19 cellular contexts compared by ENCODE assay signal in genomic region chr15:75696854-75697259, GRCh38. TPM values are rescaled to one million over a fixed set of nuclear protein-coding genes. Genes with fewer than 3 reads are reported as not detected.
A peak's percentile ranks its signal among the peaks of the same experiment; 100 is the strongest.
DNase-seq lines count a peak whose midpoint lies in the region; ATAC-seq and TF ChIP-seq lines count a peak whose summit lies in the region.
"Had no signal": no experiment of that assay in that cellular context is flagged by ENCODE, and none has a peak within 500 bp of the region (broad histone marks: within the 10 kb centered on the region; RNA-seq: fewer than 3 reads in every experiment).

No MANE protein-coding gene starts in this region.

- no peaks in the 10 kb centered on the region for H3K79me2 ChIP-seq in mammary epithelial cell (ENCODE audit: insufficient read depth, low read length)

- H4K91ac ChIP-seq in mesenchymal stem cell (ENCODE audit: low read length): peak overlapping the region; percentile 71

- H3K14ac ChIP-seq in mesenchymal stem cell (ENCODE audit: low read length in 2 of 2): peak overlapping the region in 1 of 2 experiments; percentile 66

- H3K4me1 Mint-ChIP-seq in stimulated activated naive B cell treated with anti-CD40 and anti-IgM and Interleukin-4, amounts not matched to agents 10 μg/mL and 1 μg/mL and 100 μg/mL, for 72 hours: peaks cover 81 to 98% of the 10 kb centered on the region in 2 donors

- CTCF ChIA-PET in mammary epithelial cell (lab: Charles Lee; ENCODE audit: low non-redundant PET): no interaction called here

- DNase-seq in GM13976 (ENCODE audit: low spot score) (peak; percentile 34), mammary epithelial cell (no peak), mesenchymal stem cell (no peak), medulla oblongata (ENCODE audit: extremely low spot score) (no peak), NCI-H2029 (lab: John Stamatoyannopoulos, UW) (no peak), cerebellar cortex (ENCODE audit: low spot score) (no peak)
- DNase-seq in stimulated activated naive B cell treated with anti-CD40 and anti-IgM and Interleukin-4, amounts not matched to agents 10 μg/mL and 1 μg/mL and 100 μg/mL, for 72 hours: no peak
- DNase-seq: activated CD4-positive, alpha-beta T cell treated with anti-CD3 and anti-CD28 coated beads, Interleukin-2, amount 10 ng/mL, durations not matched to agents 24 days and 14 days; DMS153; effector CD4-positive, alpha-beta T cell; HCEC 1CT; Karpas-422; NCI-H187; NCI-H748 treated with DMSO at 0.1 percent for 48 hours; retina; stimulated activated CD4-positive, alpha-beta T cell treated with anti-CD3 and anti-CD28 coated beads, Interleukin-4, amount 100 ng/mL, for 24 hours; T-helper 9 cell had no signal

- peaks cover 0 to 6% of the 10 kb centered on the region in 2 donors for H3K27me3 Mint-ChIP-seq in stimulated activated naive B cell treated with anti-CD40 and anti-IgM and Interleukin-4, amounts not matched to agents 10 μg/mL and 1 μg/mL and 100 μg/mL, for 72 hours

- peak overlapping the region in 1 of 2 experiments; percentile 20 for H3K4ac ChIP-seq in mesenchymal stem cell (ENCODE audit: low read depth in 1 of 2, low read length in 2 of 2)

- H3K9me3 Mint-ChIP-seq in stimulated activated naive B cell treated with anti-CD40 and anti-IgM and Interleukin-4, amounts not matched to agents 10 μg/mL and 1 μg/mL and 100 μg/mL, for 72 hours: no peaks in the 10 kb centered on the region
- H3K9me3 Mint-ChIP-seq: activated CD4-positive, alpha-beta T cell treated with anti-CD3 and anti-CD28 coated beads, Interleukin-2, amount 10 ng/mL, durations not matched to agents 24 days and 14 days had no signal

- H2BK12ac ChIP-seq in mesenchymal stem cell (ENCODE audit: low read length in 2 of 2): peak overlapping the region; percentile 45 to 83

- TF ChIP-seq CTCF in GM13976 (IDR thresholded peaks at IDR 0.05; ENCODE audit: borderline replicate concordance, control extremely low read depth, extremely low read depth, insufficient read depth, missing control alignments) (no peak), mammary epithelial cell (conservative IDR thresholded peaks at IDR 0.05 in 1 of 2, IDR thresholded peaks at IDR 0.05 in 1 of 2; ENCODE audit: extremely low read depth in 1 of 2, insufficient read depth in 1 of 2, low read depth in 1 of 2, low read length in 2 of 2) (no peak)

- peak overlapping the region; percentile 27 for H3K27ac Mint-ChIP-seq in stimulated activated naive B cell treated with anti-CD40 and anti-IgM and Interleukin-4, amounts not matched to agents 10 μg/mL and 1 μg/mL and 100 μg/mL, for 72 hours
- H3K27ac Mint-ChIP-seq: activated CD4-positive, alpha-beta T cell treated with anti-CD3 and anti-CD28 coated beads, Interleukin-2, amount 10 ng/mL, durations not matched to agents 24 days and 14 days had no signal

- H3K4me3 ChIP-seq in mammary epithelial cell (replicated peaks in 1 of 3; ENCODE audit: insufficient read depth in 1 of 3, low read depth in 2 of 3, low read length in 3 of 3): peak overlapping the region in 1 of 3 experiments; percentile 9
- H3K4me3 ChIP-seq in mesenchymal stem cell (ENCODE audit: insufficient read depth in 1 of 2, low read depth in 1 of 2, low read length in 2 of 2): no peak overlapping the region

- dilution Hi-C loops in mammary epithelial cell (cut with HindIII; ENCODE audit: low sequenced_read_pairs): no loop called here

- intact Hi-C loops in mammary epithelial cell (cut with micrococcal nuclease): no loop called here

- 58% methylated on average over 3 of the region's 11 CpGs for WGBS in mammary epithelial cell (ENCODE audit: low coverage, missing lambda C conversion rate)
- WGBS in mesenchymal stem cell: 75% methylated on average over 11 of the region's 11 CpGs

- H2BK120ac ChIP-seq in mesenchymal stem cell (ENCODE audit: low read depth, low read length): peak overlapping the region; percentile 54

- in situ Hi-C loops in GM13976 (cut with MboI; ENCODE audit: low sequenced_read_pairs, unreplicated experiment) (no loop called here), mammary epithelial cell (cut with MboI; ENCODE audit: low sequenced_read_pairs in 2 of 2) (no loop called here)

- H3K4me1 ChIP-seq in mammary epithelial cell (ENCODE audit: insufficient read depth, low read length): peaks cover 74% of the 10 kb centered on the region
- H3K4me1 ChIP-seq in mesenchymal stem cell (ENCODE audit: control insufficient read depth, insufficient read depth, low read depth, low read length): peaks cover 42% of the 10 kb centered on the region

- BruUV-seq in mammary epithelial cell (replicated peaks; lab: Mats Ljungman, UMichigan): no TSS peak

- H3K36me3 ChIP-seq in mammary epithelial cell (ENCODE audit: insufficient read depth, low read length) (no peaks in the 10 kb centered on the region), mesenchymal stem cell (ENCODE audit: control insufficient read depth in 1 of 2, insufficient read depth in 2 of 2, low read depth in 1 of 2, low read length in 2 of 2) (no peaks in the 10 kb centered on the region)

- peak overlapping the region; percentile 80 for H3K27ac ChIP-seq in mammary epithelial cell (ENCODE audit: insufficient read depth, low read depth, low read length)
- no peak overlapping the region for H3K27ac ChIP-seq in mesenchymal stem cell (ENCODE audit: low read length, poor library complexity, severe bottlenecking)
- H3K27ac ChIP-seq: HL-60 had no signal

- no peaks in the 10 kb centered on the region for H4K20me1 ChIP-seq in mammary epithelial cell (ENCODE audit: insufficient read depth, low read length)

- peak overlapping the region in 1 of 2 donors; percentile 33 for H3K4me3 Mint-ChIP-seq in stimulated activated naive B cell treated with anti-CD40 and anti-IgM and Interleukin-4, amounts not matched to agents 10 μg/mL and 1 μg/mL and 100 μg/mL, for 72 hours
- H3K4me3 Mint-ChIP-seq: activated CD4-positive, alpha-beta T cell treated with anti-CD3 and anti-CD28 coated beads, Interleukin-2, amount 10 ng/mL, durations not matched to agents 24 days and 14 days had no signal

- H2AFZ ChIP-seq in mammary epithelial cell (ENCODE audit: low read depth, low read length) (peak overlapping the region; percentile 73), mesenchymal stem cell (ENCODE audit: low read depth, low read length) (no peak overlapping the region)

- H4K8ac ChIP-seq in mesenchymal stem cell (ENCODE audit: low read length): peak overlapping the region; percentile 29

- no peaks in the 10 kb centered on the region for H3K27me3 ChIP-seq in mammary epithelial cell (ENCODE audit: insufficient read depth, low read length)
- H3K27me3 ChIP-seq in mesenchymal stem cell (ENCODE audit: control insufficient read depth in 1 of 2, insufficient read depth in 1 of 2, low read length in 2 of 2): no peaks in the 10 kb centered on the region

- H2BK5ac ChIP-seq in mesenchymal stem cell (ENCODE audit: low read depth, low read length, poor library complexity, severe bottlenecking): no peak overlapping the region

- peak overlapping the region; percentile 30 for H3K9ac ChIP-seq in mammary epithelial cell (ENCODE audit: insufficient read depth, low read length)
- H3K9ac ChIP-seq in mesenchymal stem cell (ENCODE audit: low read length): no peak overlapping the region

- H2BK15ac ChIP-seq in mesenchymal stem cell (ENCODE audit: low read depth, poor library complexity, severe bottlenecking): peak overlapping the region; percentile 44

- no peaks in the 10 kb centered on the region for H3K9me3 ChIP-seq in mammary epithelial cell (replicated peaks; ENCODE audit: insufficient read depth, low read length)
- H3K9me3 ChIP-seq in mesenchymal stem cell (ENCODE audit: control insufficient read depth, low read length): no peaks in the 10 kb centered on the region

- H3K4me2 ChIP-seq in mammary epithelial cell (ENCODE audit: insufficient read depth, low read depth, low read length) (peak overlapping the region; percentile 58), mesenchymal stem cell (ENCODE audit: low read length, poor library complexity, severe bottlenecking) (no peak overlapping the region)

- no peak for ATAC-seq in stimulated activated naive B cell treated with anti-CD40 and anti-IgM and Interleukin-4, amounts not matched to agents 10 μg/mL and 1 μg/mL and 100 μg/mL, for 72 hours (replicated peaks)
- no peak for ATAC-seq in GM18511 (IDR thresholded peaks at IDR 0.05; ENCODE audit: unreplicated experiment)

- peak overlapping the region; percentile 47 for H2AK5ac ChIP-seq in mesenchymal stem cell (ENCODE audit: low read length, severe bottlenecking)

- peak overlapping the region; percentile 18 to 68 for H3K18ac ChIP-seq in mesenchymal stem cell (ENCODE audit: low read depth in 1 of 2, low read length in 2 of 2)

- H3K36me3 Mint-ChIP-seq in stimulated activated naive B cell treated with anti-CD40 and anti-IgM and Interleukin-4, amounts not matched to agents 10 μg/mL and 1 μg/mL and 100 μg/mL, for 72 hours: no peaks in the 10 kb centered on the region

- peak overlapping the region in 1 of 2 experiments; percentile 9 for H3K23ac ChIP-seq in mesenchymal stem cell (ENCODE audit: low read length in 2 of 2)

- H3K79me1 ChIP-seq in mesenchymal stem cell (replicated peaks; ENCODE audit: low read length, poor library complexity, severe bottlenecking): peaks cover 2% of the 10 kb centered on the region

RNA-seq across cellular contexts. Expression of gene CSPG4, which starts 15.8 kb away (rescaled TPM):
- total RNA-seq in mammary epithelial cell: 10 to 100 TPM in 1 of 2 donors, 1 to 10 TPM in 1; 3.6 to 28.5 TPM
- polyA plus RNA-seq in mammary epithelial cell: 5.9 TPM
- 15.3 TPM for polyA minus RNA-seq in mammary epithelial cell
- 12.4 TPM for polyA plus RNA-seq in mesenchymal stem cell (2013, experiment 1 of 2)
- polyA plus RNA-seq in mesenchymal stem cell (2013, experiment 2 of 2): 11.3 TPM
- total RNA-seq: activated CD4-positive, alpha-beta T cell treated with anti-CD3 and anti-CD28 coated beads, Interleukin-2, amount 10 ng/mL, durations not matched to agents 24 days and 14 days had no signal

RNA-seq across cellular contexts. Expression of gene SNX33, which starts 49.1 kb away (rescaled TPM):
- total RNA-seq in mammary epithelial cell: 10 to 100 TPM; 28.2 to 41.4 TPM
- polyA plus RNA-seq in mammary epithelial cell: 24.0 TPM
- 50.4 TPM for polyA minus RNA-seq in mammary epithelial cell
- 23.0 TPM for polyA plus RNA-seq in mesenchymal stem cell (2013, experiment 1 of 2)
- 22.6 TPM for polyA plus RNA-seq in mesenchymal stem cell (2013, experiment 2 of 2)

RNA-seq across cellular contexts. Expression of gene IMP3, which starts 56.8 kb away (rescaled TPM):
- 10 to 100 TPM; 46.5 to 62.8 TPM for total RNA-seq in mammary epithelial cell
- 113 TPM for polyA plus RNA-seq in mammary epithelial cell
- polyA minus RNA-seq in mammary epithelial cell: 22.7 TPM
- polyA plus RNA-seq in mesenchymal stem cell (2013, experiment 1 of 2): 49.0 TPM
- polyA plus RNA-seq in mesenchymal stem cell (2013, experiment 2 of 2): 48.8 TPM
